In the genomic region with DNA sequence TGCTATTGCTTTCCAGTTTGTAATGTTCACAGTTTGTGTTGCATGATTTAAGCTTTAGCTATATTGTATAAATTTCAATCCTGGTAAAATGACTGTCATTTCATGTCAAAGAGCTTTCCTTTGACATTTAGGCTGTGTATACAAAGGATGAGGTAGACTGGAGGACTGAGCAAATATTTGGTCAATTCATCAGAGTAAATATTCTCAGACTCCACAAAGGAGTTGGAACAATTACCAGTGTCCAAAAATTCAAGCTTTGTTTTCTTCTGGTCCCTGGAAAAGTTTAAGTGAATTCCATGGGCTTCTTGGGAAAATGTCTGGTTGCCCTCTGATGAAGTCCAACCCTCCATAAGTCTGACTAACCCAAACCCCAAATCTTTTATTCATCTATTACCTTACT, we compare ENCODE assay signal across 1 cellular context.
TF ChIP-seq lines count a peak whose summit lies in the region.

No MANE protein-coding gene starts in this region.

TF ChIP-seq in A549, 52 proteins besides CTCF, POLR2A, EP300 and RAD21 (continued from another document):
- no peak for TF ChIP-seq MAFK (IDR thresholded peaks at IDR 0.05; ENCODE audit: partially characterized antibody)
- TF ChIP-seq CHD4 (IDR thresholded peaks at IDR 0.05; ENCODE audit: borderline replicate concordance) = no peak
- TF ChIP-seq, protein P1, sequence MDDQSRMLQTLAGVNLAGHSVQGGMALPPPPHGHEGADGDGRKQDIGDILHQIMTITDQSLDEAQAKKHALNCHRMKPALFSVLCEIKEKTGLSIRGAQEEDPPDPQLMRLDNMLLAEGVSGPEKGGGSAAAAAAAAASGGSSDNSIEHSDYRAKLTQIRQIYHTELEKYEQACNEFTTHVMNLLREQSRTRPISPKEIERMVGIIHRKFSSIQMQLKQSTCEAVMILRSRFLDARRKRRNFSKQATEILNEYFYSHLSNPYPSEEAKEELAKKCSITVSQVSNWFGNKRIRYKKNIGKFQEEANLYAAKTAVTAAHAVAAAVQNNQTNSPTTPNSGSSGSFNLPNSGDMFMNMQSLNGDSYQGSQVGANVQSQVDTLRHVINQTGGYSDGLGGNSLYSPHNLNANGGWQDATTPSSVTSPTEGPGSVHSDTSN (IDR thresholded peaks at IDR 0.05) = no peak
- TF ChIP-seq RNF2 (IDR thresholded peaks at IDR 0.05; ENCODE audit: borderline replicate concordance, low read depth) = no peak
- TF ChIP-seq ZSCAN20 (CRISPR knock-in tag; IDR thresholded peaks at IDR 0.05) = no peak
- TF ChIP-seq POLR2AphosphoS2 (conservative IDR thresholded peaks at IDR 0.05; ENCODE audit: low read length) = no peak
